Comparison of ENCODE assay signal across 29 cellular contexts in genomic region chr3:138542977-138543376, GRCh38.
"Had no signal": no experiment of that assay in that cellular context is flagged by ENCODE, and none has a peak within 500 bp of the region (broad histone marks: within the 10 kb centered on the region; RNA-seq: fewer than 3 reads in every experiment).

No MANE protein-coding gene starts in this region.

- H3K27me3 Mint-ChIP-seq: naive B cell; naive thymus-derived CD8-positive, alpha-beta T cell; natural killer cell treated with Interleukin-12 subunit alpha and Interleukin-12 subunit beta and Interleukin-15 and Interleukin-18, amount 100 ng/mL, for 72 hours; progenitor cell of endocrine pancreas; stimulated activated naive B cell treated with anti-CD40 and anti-IgM and Interleukin-4, amounts not matched to agents 10 μg/mL and 1 μg/mL and 100 μg/mL, for 72 hours; stimulated activated naive CD8-positive, alpha-beta T cell treated with anti-CD3 and anti-CD28 coated beads, Interleukin-15, Interleukin-2, amounts not matched to agents 100 ng/mL and 50 ng/mL, for 24 hours had no signal

- H3K9me3 ChIP-seq: thyroid gland had no signal

- H3K27ac ChIP-seq: ovary, parathyroid adenoma, psoas muscle, right lobe of liver, sigmoid colon, stomach, thoracic aorta, thyroid gland, tibial nerve, upper lobe of left lung, uterus had no signal

- H3K4me1 Mint-ChIP-seq: naive B cell; naive thymus-derived CD8-positive, alpha-beta T cell; nephron progenitor cell; neural crest cell; stimulated activated effector memory CD8-positive, alpha-beta T cell treated with anti-CD3 and anti-CD28 coated beads, Interleukin-12 subunit alpha, Interleukin-12 subunit beta, amount 100 ng/mL, for 72 hours; stimulated activated naive B cell treated with anti-CD40 and anti-IgM and Interleukin-4, amounts not matched to agents 10 μg/mL and 1 μg/mL and 100 μg/mL, for 72 hours had no signal

- H2AFZ ChIP-seq: parathyroid adenoma had no signal

- H3K9ac ChIP-seq: parathyroid adenoma had no signal

- H3K4me3 Mint-ChIP-seq: naive B cell; naive thymus-derived CD8-positive, alpha-beta T cell; natural killer cell treated with Interleukin-12 subunit alpha and Interleukin-12 subunit beta and Interleukin-15 and Interleukin-18, amount 100 ng/mL, for 72 hours; nephron progenitor cell; neural crest cell; stimulated activated effector memory CD8-positive, alpha-beta T cell treated with anti-CD3 and anti-CD28 coated beads, Interleukin-12 subunit alpha, Interleukin-12 subunit beta, amount 100 ng/mL, for 72 hours; stimulated activated naive B cell treated with anti-CD40 and anti-IgM and Interleukin-4, amounts not matched to agents 10 μg/mL and 1 μg/mL and 100 μg/mL, for 72 hours; stimulated activated naive CD8-positive, alpha-beta T cell treated with anti-CD3 and anti-CD28 coated beads, Interleukin-15, Interleukin-2, amounts not matched to agents 100 ng/mL and 50 ng/mL, for 24 hours had no signal

- DNase-seq: naive B cell; naive thymus-derived CD8-positive, alpha-beta T cell; nephron progenitor cell; occipital lobe; ovary; psoas muscle; right cardiac atrium; right lobe of liver; sigmoid colon; small intestine; stimulated activated CD4-positive, alpha-beta T cell treated with anti-CD3 and anti-CD28 coated beads, Interleukin-15, amount 100 ng/mL, for 24 hours; stimulated activated CD4-positive, alpha-beta T cell treated with anti-CD3 and anti-CD28 coated beads, Interleukin-2, amount 100 ng/mL, for 24 hours; stimulated activated CD4-positive, alpha-beta T cell treated with anti-CD3 and anti-CD28 coated beads, Interleukin-2, amount 100 ng/mL, for 48 hours; stimulated activated CD4-positive, alpha-beta T cell treated with anti-CD3 and anti-CD28 coated beads, Interleukin-4, amount 100 ng/mL, for 24 hours; stimulated activated naive B cell treated with anti-CD40 and anti-IgM and Interleukin-4, amounts not matched to agents 10 μg/mL and 1 μg/mL and 100 μg/mL, for 72 hours; stimulated activated naive CD4-positive, alpha-beta T cell treated with Interleukin-2 at 50 U/mL for 16 hours; stomach; thyroid gland; trophoblast cell; uterus had no signal

- H3K36me3 Mint-ChIP-seq: stimulated activated effector memory CD8-positive, alpha-beta T cell treated with anti-CD3 and anti-CD28 coated beads, Interleukin-12 subunit alpha, Interleukin-12 subunit beta, amount 100 ng/mL, for 72 hours had no signal

- H3K4me1 ChIP-seq: parathyroid adenoma, psoas muscle, right lobe of liver, sigmoid colon, stomach, thyroid gland, tibial nerve, upper lobe of left lung, uterus had no signal

- H3K27ac Mint-ChIP-seq: natural killer cell treated with Interleukin-12 subunit alpha and Interleukin-12 subunit beta and Interleukin-15 and Interleukin-18, amount 100 ng/mL, for 72 hours; nephron progenitor cell; progenitor cell of endocrine pancreas; stimulated activated effector memory CD8-positive, alpha-beta T cell treated with anti-CD3 and anti-CD28 coated beads, Interleukin-12 subunit alpha, Interleukin-12 subunit beta, amount 100 ng/mL, for 72 hours; stimulated activated naive B cell treated with anti-CD40 and anti-IgM and Interleukin-4, amounts not matched to agents 10 μg/mL and 1 μg/mL and 100 μg/mL, for 72 hours; stimulated activated naive CD8-positive, alpha-beta T cell treated with anti-CD3 and anti-CD28 coated beads, Interleukin-15, Interleukin-2, amounts not matched to agents 100 ng/mL and 50 ng/mL, for 24 hours had no signal

- H3K27me3 ChIP-seq: ovary, right lobe of liver, sigmoid colon, stomach, thyroid gland, tibial nerve, upper lobe of left lung, uterus had no signal

- ATAC-seq: naive thymus-derived CD8-positive, alpha-beta T cell; psoas muscle; stimulated activated effector memory CD8-positive, alpha-beta T cell treated with anti-CD3 and anti-CD28 coated beads, Interleukin-12 subunit alpha, Interleukin-12 subunit beta, amount 100 ng/mL, for 72 hours; stimulated activated naive B cell treated with anti-CD40 and anti-IgM and Interleukin-4, amounts not matched to agents 10 μg/mL and 1 μg/mL and 100 μg/mL, for 72 hours had no signal

- H3K4me3 ChIP-seq: ovary, psoas muscle, right lobe of liver, sigmoid colon, stomach, thoracic aorta, thyroid gland, tibial nerve, upper lobe of left lung, uterus had no signal

- H3K36me3 ChIP-seq: ovary, uterus had no signal
